Comparison of ENCODE assay signal across 17 cellular contexts in genomic region chr2:45797451-45798230, GRCh38.
"Had no signal": no experiment of that assay in that cellular context is flagged by ENCODE, and none has a peak within 500 bp of the region (broad histone marks: within the 10 kb centered on the region; RNA-seq: fewer than 3 reads in every experiment).

No MANE protein-coding gene starts in this region.

- H3K27me3 Mint-ChIP-seq: activated CD4-positive, alpha-beta memory T cell treated with anti-CD3 and anti-CD28 coated beads for 36 hours; activated naive CD8-positive, alpha-beta T cell had no signal

- H3K4me3 Mint-ChIP-seq: activated CD4-positive, alpha-beta memory T cell treated with anti-CD3 and anti-CD28 coated beads for 36 hours; activated naive CD8-positive, alpha-beta T cell; activated T-cell treated with anti-CD3 and anti-CD28 coated beads, Interleukin-2, amount 50 U/mL, for 4 hours; endodermal cell; immature natural killer cell; nephron progenitor cell had no signal

- H3K9me3 ChIP-seq: stomach, thoracic aorta had no signal

- H3K36me3 ChIP-seq: stomach, thoracic aorta had no signal

- H3K9me3 Mint-ChIP-seq: activated CD4-positive, alpha-beta memory T cell treated with anti-CD3 and anti-CD28 coated beads for 36 hours; activated T-cell treated with anti-CD3 and anti-CD28 coated beads, Interleukin-2, amount 50 U/mL, for 4 hours; endodermal cell; immature natural killer cell; nephron progenitor cell had no signal

- H3K4me3 ChIP-seq: stomach, thoracic aorta had no signal

- ATAC-seq: activated CD4-positive, CD25-positive, alpha-beta regulatory T cell treated with anti-CD3 and anti-CD28 coated beads, Interleukin-2, amount 50 U/mL, for 24 hours; activated T-cell treated with anti-CD3 and anti-CD28 coated beads, Interleukin-2, amount 50 U/mL, for 4 hours; left colon had no signal

- H3K36me3 Mint-ChIP-seq: activated CD4-positive, alpha-beta memory T cell treated with anti-CD3 and anti-CD28 coated beads for 36 hours; activated naive CD8-positive, alpha-beta T cell; immature natural killer cell had no signal

- H3K27me3 ChIP-seq: stomach had no signal

- H3K4me1 Mint-ChIP-seq: endodermal cell had no signal

- H3K27ac ChIP-seq: stomach, thoracic aorta had no signal

- DNase-seq: activated CD4-positive, alpha-beta memory T cell treated with anti-CD3 and anti-CD28 coated beads for 36 hours; activated effector memory CD4-positive, alpha-beta T cell treated with anti-CD3 and anti-CD28 coated beads, Interleukin-2, amount 50 U/mL, for 16 hours; activated T-cell treated with anti-CD3 and anti-CD28 coated beads, Interleukin-2, amount 50 U/mL, for 4 hours; endodermal cell; erythroblast; foreskin fibroblast; glutamatergic neuron; immature natural killer cell; left colon; mesenchymal stem cell; nephron progenitor cell; stimulated activated CD4-positive, alpha-beta T cell treated with anti-CD3 and anti-CD28 coated beads, Interleukin-4, amount 100 ng/mL, for 4 hours; stomach; T-helper 2 cell had no signal

- H3K27ac Mint-ChIP-seq: activated CD4-positive, alpha-beta memory T cell treated with anti-CD3 and anti-CD28 coated beads for 36 hours; activated naive CD8-positive, alpha-beta T cell; endodermal cell; immature natural killer cell; nephron progenitor cell had no signal
